20 cellular contexts compared by ENCODE assay signal in genomic region chr16:23269248-23270091, GRCh38. TPM values are rescaled to one million over a fixed set of nuclear protein-coding genes. Genes with fewer than 3 reads are reported as not detected.
DNase-seq lines count a peak whose midpoint lies in the region; ATAC-seq and TF ChIP-seq lines count a peak whose summit lies in the region.
"Had no signal": no experiment of that assay in that cellular context is flagged by ENCODE, and none has a peak within 500 bp of the region (broad histone marks: within the 10 kb centered on the region; RNA-seq: fewer than 3 reads in every experiment).

No MANE protein-coding gene starts in this region.

- H3F3A ChIP-seq in neural progenitor cell (ENCODE audit: low read depth), result no peaks in the 10 kb centered on the region

- H3K27ac ChIP-seq in mammary epithelial cell (ENCODE audit: insufficient read depth, low read depth, low read length), result no peak overlapping the region
- H3K27ac ChIP-seq in neural progenitor cell, result no peak overlapping the region
- H3K27ac ChIP-seq: prostate gland, transverse colon had no signal

- H4K20me1 ChIP-seq in mammary epithelial cell (ENCODE audit: insufficient read depth, low read length), result no peaks in the 10 kb centered on the region
- no peaks in the 10 kb centered on the region for H4K20me1 ChIP-seq in neural progenitor cell (ENCODE audit: low read depth)

- H3K4me3 ChIP-seq in NB4 (ENCODE audit: low read depth, low read length) (no peak overlapping the region), mammary epithelial cell (replicated peaks in 1 of 3; ENCODE audit: insufficient read depth in 1 of 3, low read depth in 2 of 3, low read length in 3 of 3) (no peak overlapping the region), neural progenitor cell (no peak overlapping the region)
- H3K4me3 ChIP-seq: prostate gland, transverse colon had no signal

- WGBS in mammary epithelial cell (ENCODE audit: low coverage, missing lambda C conversion rate), result 86% methylated on average over 6 of the region's 6 CpGs

- intact Hi-C loops in mammary epithelial cell (cut with micrococcal nuclease), result no loop called here

- H3K27ac Mint-ChIP-seq in stimulated activated effector memory CD8-positive, alpha-beta T cell treated with anti-CD3 and anti-CD28 coated beads, Interleukin-12 subunit alpha, Interleukin-12 subunit beta, amount 100 ng/mL, for 72 hours, result no peak overlapping the region
- no peak overlapping the region for H3K27ac Mint-ChIP-seq in neural progenitor cell
- H3K27ac Mint-ChIP-seq: activated naive CD4-positive, alpha-beta T cell treated with anti-CD3 and anti-CD28 coated beads, Interleukin-2, amount 50 U/mL, for 24 hours; activated T-helper 1 cell treated with anti-CD3 and anti-CD28 coated beads, Interleukin-12 subunit alpha, Interleukin-12 subunit beta, Interleukin-2, Interleukin-4 antibody, amounts not matched to agents 30 ng/mL and 10 ng/mL and 1 ng/mL, durations not matched to agents 14 hours and 24 hours and 36 hours; B cell; stimulated activated naive CD8-positive, alpha-beta T cell treated with anti-CD3 and anti-CD28 coated beads, Interleukin-15, Interleukin-2, amounts not matched to agents 100 ng/mL and 50 ng/mL, for 24 hours had no signal

- TF ChIP-seq CTCF in NB4 (IDR thresholded peaks at IDR 0.05; ENCODE audit: low read depth, low read length) (no peak), mammary epithelial cell (conservative IDR thresholded peaks at IDR 0.05 in 1 of 2, IDR thresholded peaks at IDR 0.05 in 1 of 2; ENCODE audit: extremely low read depth in 1 of 2, insufficient read depth in 1 of 2, low read depth in 1 of 2, low read length in 2 of 2) (no peak), neural progenitor cell (IDR thresholded peaks at IDR 0.05) (no peak)

- BruUV-seq in mammary epithelial cell (replicated peaks; lab: Mats Ljungman, UMichigan), result no TSS peak

- CTCF ChIA-PET in mammary epithelial cell (lab: Charles Lee; ENCODE audit: low non-redundant PET), result no interaction called here

- H3K4me1 Mint-ChIP-seq in stimulated activated effector memory CD8-positive, alpha-beta T cell treated with anti-CD3 and anti-CD28 coated beads, Interleukin-12 subunit alpha, Interleukin-12 subunit beta, amount 100 ng/mL, for 72 hours, result no peaks in the 10 kb centered on the region
- no peaks in the 10 kb centered on the region for H3K4me1 Mint-ChIP-seq in neural progenitor cell
- H3K4me1 Mint-ChIP-seq: activated naive CD4-positive, alpha-beta T cell treated with anti-CD3 and anti-CD28 coated beads, Interleukin-2, amount 50 U/mL, for 24 hours; B cell had no signal

- no peaks in the 10 kb centered on the region for H3K36me3 ChIP-seq in mammary epithelial cell (ENCODE audit: insufficient read depth, low read length)
- H3K36me3 ChIP-seq in neural progenitor cell, result no peaks in the 10 kb centered on the region
- H3K36me3 ChIP-seq: prostate gland, transverse colon had no signal

- H3K4me2 ChIP-seq in mammary epithelial cell (ENCODE audit: insufficient read depth, low read depth, low read length) (no peak overlapping the region), neural progenitor cell (no peak overlapping the region)

- H3K36me3 Mint-ChIP-seq in stimulated activated effector memory CD8-positive, alpha-beta T cell treated with anti-CD3 and anti-CD28 coated beads, Interleukin-12 subunit alpha, Interleukin-12 subunit beta, amount 100 ng/mL, for 72 hours, result no peaks in the 10 kb centered on the region
- no peaks in the 10 kb centered on the region for H3K36me3 Mint-ChIP-seq in neural progenitor cell
- H3K36me3 Mint-ChIP-seq: activated naive CD4-positive, alpha-beta T cell treated with anti-CD3 and anti-CD28 coated beads, Interleukin-2, amount 50 U/mL, for 24 hours had no signal

- DNase-seq in EL, result peak; percentile 2
- DNase-seq in NB4 (ENCODE audit: low read depth), result peak; percentile 19
- DNase-seq in mammary epithelial cell, result no peak
- DNase-seq in stimulated activated effector memory CD8-positive, alpha-beta T cell treated with anti-CD3 and anti-CD28 coated beads, Interleukin-12 subunit alpha, Interleukin-12 subunit beta, amount 100 ng/mL, for 72 hours (ENCODE audit: low spot score in 2 of 2), result no peak
- DNase-seq in neural progenitor cell (ENCODE audit: low spot score), result no peak
- DNase-seq in COLO668 (lab: John Stamatoyannopoulos, UW; ENCODE audit: unreplicated experiment), result no peak
- DNase-seq: activated CD4-positive, alpha-beta T cell treated with anti-CD3 and anti-CD28 coated beads for 4 hours; left cardiac atrium; NCI-H2081; NCI-H446; stimulated activated CD4-positive, alpha-beta T cell treated with anti-CD3 and anti-CD28 coated beads, Interleukin-2, amount 100 ng/mL, for 24 hours; transverse colon had no signal

- H3K27me3 ChIP-seq in mammary epithelial cell (ENCODE audit: insufficient read depth, low read length) (no peaks in the 10 kb centered on the region), neural progenitor cell (no peaks in the 10 kb centered on the region)
- H3K27me3 ChIP-seq: transverse colon had no signal

- H3K79me2 ChIP-seq in mammary epithelial cell (ENCODE audit: insufficient read depth, low read length) (no peaks in the 10 kb centered on the region), neural progenitor cell (ENCODE audit: low read depth) (no peaks in the 10 kb centered on the region)

- no peak for TF ChIP-seq POLR2A in NB4 (IDR thresholded peaks at IDR 0.05; ENCODE audit: extremely low read depth, insufficient read length)

- H3K9ac ChIP-seq in mammary epithelial cell (ENCODE audit: insufficient read depth, low read length) (no peak overlapping the region), neural progenitor cell (no peak overlapping the region)

- no peak overlapping the region for H3K4me3 Mint-ChIP-seq in stimulated activated effector memory CD8-positive, alpha-beta T cell treated with anti-CD3 and anti-CD28 coated beads, Interleukin-12 subunit alpha, Interleukin-12 subunit beta, amount 100 ng/mL, for 72 hours
- no peak overlapping the region for H3K4me3 Mint-ChIP-seq in neural progenitor cell
- H3K4me3 Mint-ChIP-seq: activated naive CD4-positive, alpha-beta T cell treated with anti-CD3 and anti-CD28 coated beads, Interleukin-2, amount 50 U/mL, for 24 hours; activated T-helper 1 cell treated with anti-CD3 and anti-CD28 coated beads, Interleukin-12 subunit alpha, Interleukin-12 subunit beta, Interleukin-2, Interleukin-4 antibody, amounts not matched to agents 30 ng/mL and 10 ng/mL and 1 ng/mL, durations not matched to agents 14 hours and 24 hours and 36 hours; B cell; stimulated activated naive CD8-positive, alpha-beta T cell treated with anti-CD3 and anti-CD28 coated beads, Interleukin-15, Interleukin-2, amounts not matched to agents 100 ng/mL and 50 ng/mL, for 24 hours had no signal

- peaks cover 6% of the 10 kb centered on the region for H3K9me3 Mint-ChIP-seq in stimulated activated effector memory CD8-positive, alpha-beta T cell treated with anti-CD3 and anti-CD28 coated beads, Interleukin-12 subunit alpha, Interleukin-12 subunit beta, amount 100 ng/mL, for 72 hours
- H3K9me3 Mint-ChIP-seq in neural progenitor cell, result no peaks in the 10 kb centered on the region
- H3K9me3 Mint-ChIP-seq: activated naive CD4-positive, alpha-beta T cell treated with anti-CD3 and anti-CD28 coated beads, Interleukin-2, amount 50 U/mL, for 24 hours; activated T-helper 1 cell treated with anti-CD3 and anti-CD28 coated beads, Interleukin-12 subunit alpha, Interleukin-12 subunit beta, Interleukin-2, Interleukin-4 antibody, amounts not matched to agents 30 ng/mL and 10 ng/mL and 1 ng/mL, durations not matched to agents 14 hours and 24 hours and 36 hours had no signal

- H2AFZ ChIP-seq in mammary epithelial cell (ENCODE audit: low read depth, low read length) (peak overlapping the region; percentile 38), neural progenitor cell (replicated peaks) (no peak overlapping the region)

- dilution Hi-C loops in mammary epithelial cell (cut with HindIII; ENCODE audit: low sequenced_read_pairs), result no loop called here

- ATAC-seq in stimulated activated effector memory CD8-positive, alpha-beta T cell treated with anti-CD3 and anti-CD28 coated beads, Interleukin-12 subunit alpha, Interleukin-12 subunit beta, amount 100 ng/mL, for 72 hours, result peak; percentile 31
- ATAC-seq in GM19023 (IDR thresholded peaks at IDR 0.05; ENCODE audit: unreplicated experiment), result no peak
- ATAC-seq: left cardiac atrium, Right ventricle myocardium inferior had no signal

- H3K9me3 ChIP-seq in mammary epithelial cell (replicated peaks; ENCODE audit: insufficient read depth, low read length) (no peaks in the 10 kb centered on the region), neural progenitor cell (ENCODE audit: low read depth) (no peaks in the 10 kb centered on the region)
- H3K9me3 ChIP-seq: prostate gland, transverse colon had no signal

- H3K27me3 Mint-ChIP-seq in neural progenitor cell (ENCODE audit: insufficient read depth, low read depth), result peaks cover 2% of the 10 kb centered on the region

- in situ Hi-C loops in mammary epithelial cell (cut with MboI; ENCODE audit: low sequenced_read_pairs in 2 of 2), result loop anchor here in 1 of 2 donors (10.0 kb wide), 1 partner anchor 165 kb away; no protein-coding TSS in a partner anchor

- H3K4me1 ChIP-seq in mammary epithelial cell (ENCODE audit: insufficient read depth, low read length) (no peaks in the 10 kb centered on the region), neural progenitor cell (no peaks in the 10 kb centered on the region)
- H3K4me1 ChIP-seq: prostate gland had no signal

RNA-seq across cellular contexts. Expression of gene SCNN1B, which starts 32.6 kb away (rescaled TPM):
- total RNA-seq in mammary epithelial cell (1 to 10 TPM in 1 of 2 donors, under 1 TPM in 1; 0.80 to 3.0 TPM), neural progenitor cell (ENCODE audit: low replicate concordance) (not detected in 2 replicates)
- polyA plus RNA-seq in mammary epithelial cell, result 0.90 TPM
- not detected for polyA minus RNA-seq in mammary epithelial cell
- total RNA-seq: activated T-helper 1 cell treated with anti-CD3 and anti-CD28 coated beads, Interleukin-12 subunit alpha, Interleukin-12 subunit beta, Interleukin-2, Interleukin-4 antibody, amounts not matched to agents 30 ng/mL and 10 ng/mL and 1 ng/mL, durations not matched to agents 14 hours and 24 hours and 36 hours; B cell; skeletal muscle tissue had no signal

Comparison
In these comparisons a context has a peak if more than half of its experiments do, and no peak if none do; other contexts are left out.
1. DNase-seq: peak in EL (single experiment) and NB4 (single experiment); none in mammary epithelial cell (single experiment), stimulated activated effector memory CD8-positive, alpha-beta T cell treated with anti-CD3 and anti-CD28 coated beads, Interleukin-12 subunit alpha, Interleukin-12 subunit beta, amount 100 ng/mL, for 72 hours (0 of 2), neural progenitor cell (single experiment) and COLO668 (single experiment).